Comparison of ENCODE assay signal across 16 cellular contexts in the genomic region with DNA sequence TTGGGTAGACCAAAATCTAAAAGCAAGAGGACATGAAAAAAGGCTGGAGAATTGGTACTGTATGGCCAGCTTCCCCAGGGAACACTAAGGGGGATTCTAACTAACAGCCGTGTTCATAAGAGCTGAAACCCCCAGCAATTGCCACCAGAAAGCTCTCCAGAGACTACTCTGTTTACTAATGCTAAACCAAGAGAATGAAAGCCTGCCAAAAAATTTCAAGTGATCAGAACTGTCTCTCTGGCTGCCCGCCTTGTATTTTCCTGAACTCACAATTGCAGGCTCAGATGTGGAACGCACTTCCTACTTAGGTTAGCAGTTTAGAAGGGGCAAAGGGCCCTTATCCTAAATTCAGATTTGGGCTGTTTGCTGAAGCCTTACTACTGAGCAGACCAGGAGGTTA. TPM values are rescaled to one million over a fixed set of nuclear protein-coding genes. Genes with fewer than 3 reads are reported as not detected.
DNase-seq lines count a peak whose midpoint lies in the region; ATAC-seq and TF ChIP-seq lines count a peak whose summit lies in the region.
"Had no signal": no experiment of that assay in that cellular context is flagged by ENCODE, and none has a peak within 500 bp of the region (broad histone marks: within the 10 kb centered on the region; RNA-seq: fewer than 3 reads in every experiment).

No MANE protein-coding gene starts in this region.

- intact Hi-C loops in ascending aorta (cut with DNase I): loop anchor here (2.0 kb wide), 1 partner anchor 16 kb away; no protein-coding TSS in a partner anchor
- intact Hi-C loops in naive thymus-derived CD4-positive, alpha-beta T cell (cut with micrococcal nuclease): no loop called here

- H3K4me1 ChIP-seq in ascending aorta (peaks cover 18 to 55% of the 10 kb centered on the region in 2 donors), smooth muscle cell (ENCODE audit: low read depth) (peaks cover 32% of the 10 kb centered on the region)
- no peaks in the 10 kb centered on the region for H3K4me1 ChIP-seq in naive thymus-derived CD4-positive, alpha-beta T cell (ENCODE audit: control insufficient read depth in 2 of 2, insufficient read depth in 2 of 2, low read length in 2 of 2)
- H3K4me1 ChIP-seq: spleen had no signal

- H3K4me1 Mint-ChIP-seq in naive thymus-derived CD8-positive, alpha-beta T cell: no peaks in the 10 kb centered on the region
- no peaks in the 10 kb centered on the region for H3K4me1 Mint-ChIP-seq in naive thymus-derived CD4-positive, alpha-beta T cell

- peaks cover 26% of the 10 kb centered on the region for H3F3A ChIP-seq in smooth muscle cell (ENCODE audit: low read depth)

- peaks cover 0 to 9% (median 2%) of the 10 kb centered on the region in 9 donors for H3K9me3 Mint-ChIP-seq in naive thymus-derived CD8-positive, alpha-beta T cell
- peaks cover 0 to 7% (median 2%) of the 10 kb centered on the region in 11 donors for H3K9me3 Mint-ChIP-seq in naive thymus-derived CD4-positive, alpha-beta T cell

- POLR2A ChIA-PET in naive thymus-derived CD8-positive, alpha-beta T cell (lab: Charles Lee): no interaction called here
- POLR2A ChIA-PET in naive thymus-derived CD4-positive, alpha-beta T cell (lab: Charles Lee): no interaction called here

- H3K27me3 Mint-ChIP-seq in naive thymus-derived CD8-positive, alpha-beta T cell: peaks cover 1 to 11% (median 4%) of the 10 kb centered on the region in 5 donors
- H3K27me3 Mint-ChIP-seq in naive thymus-derived CD4-positive, alpha-beta T cell: peaks cover 0 to 21% (median 3%) of the 10 kb centered on the region in 5 donors

- CTCF ChIA-PET in naive thymus-derived CD4-positive, alpha-beta T cell (lab: Charles Lee): no interaction called here

- H3K4me3 ChIP-seq in ascending aorta (peak overlapping the region; percentile 25 to 50), smooth muscle cell (no peak overlapping the region)
- H3K4me3 ChIP-seq in naive thymus-derived CD4-positive, alpha-beta T cell (ENCODE audit: low read length): no peak overlapping the region
- H3K4me3 ChIP-seq: spleen, transverse colon had no signal

- H3K9me3 ChIP-seq in ascending aorta (no peaks in the 10 kb centered on the region), smooth muscle cell (replicated peaks; ENCODE audit: low read depth) (no peaks in the 10 kb centered on the region)
- no peaks in the 10 kb centered on the region for H3K9me3 ChIP-seq in naive thymus-derived CD4-positive, alpha-beta T cell (ENCODE audit: control insufficient read depth in 2 of 3, low read length in 3 of 3)
- H3K9me3 ChIP-seq: SK-N-SH, transverse colon had no signal

- peak overlapping the region; percentile 75 to 93 for H3K27ac ChIP-seq in ascending aorta
- H3K27ac ChIP-seq in smooth muscle cell (ENCODE audit: low read depth): peak overlapping the region; percentile 25
- no peak overlapping the region for H3K27ac ChIP-seq in naive thymus-derived CD4-positive, alpha-beta T cell (ENCODE audit: low read depth, low read length)
- H3K27ac ChIP-seq: 22Rv1, spleen had no signal

- H3K4me2 ChIP-seq in smooth muscle cell: peak overlapping the region; percentile 75
- H3K4me2 ChIP-seq: SK-N-SH had no signal

- peaks cover 0 to under 1% of the 10 kb centered on the region in 2 donors for H3K36me3 ChIP-seq in ascending aorta
- peaks cover 5% of the 10 kb centered on the region for H3K36me3 ChIP-seq in smooth muscle cell (ENCODE audit: low read depth)
- H3K36me3 ChIP-seq in naive thymus-derived CD4-positive, alpha-beta T cell (ENCODE audit: control insufficient read depth in 2 of 3, insufficient read depth in 3 of 3, low read length in 3 of 3): no peaks in the 10 kb centered on the region
- H3K36me3 ChIP-seq: spleen, transverse colon had no signal

- H3K36me3 Mint-ChIP-seq in naive thymus-derived CD8-positive, alpha-beta T cell: peaks cover 0 to 9% (median 3%) of the 10 kb centered on the region in 3 donors
- H3K36me3 Mint-ChIP-seq in naive thymus-derived CD4-positive, alpha-beta T cell: peaks cover 0 to 8% (median 0%) of the 10 kb centered on the region in 5 donors

- no peak for ATAC-seq in naive thymus-derived CD8-positive, alpha-beta T cell
- no peak for ATAC-seq in naive thymus-derived CD4-positive, alpha-beta T cell
- ATAC-seq in HG03457 (IDR thresholded peaks at IDR 0.05; ENCODE audit: unreplicated experiment): no peak
- ATAC-seq: activated T-cell treated with anti-CD3 and anti-CD28 coated beads, Interleukin-2, amount 50 U/mL, for 4 hours had no signal

- no peak overlapping the region for H3K4me3 Mint-ChIP-seq in naive thymus-derived CD8-positive, alpha-beta T cell
- H3K4me3 Mint-ChIP-seq in naive thymus-derived CD4-positive, alpha-beta T cell: no peak overlapping the region
- H3K4me3 Mint-ChIP-seq: activated T-cell treated with anti-CD3 and anti-CD28 coated beads, Interleukin-2, amount 50 U/mL, for 4 hours had no signal

- no peaks in the 10 kb centered on the region for H3K27me3 ChIP-seq in ascending aorta
- no peaks in the 10 kb centered on the region for H3K27me3 ChIP-seq in smooth muscle cell (ENCODE audit: low read depth)
- H3K27me3 ChIP-seq in naive thymus-derived CD4-positive, alpha-beta T cell (ENCODE audit: control insufficient read depth in 2 of 2, insufficient read depth in 2 of 2, low read length in 2 of 2): no peaks in the 10 kb centered on the region
- H3K27me3 ChIP-seq: transverse colon had no signal

- TF ChIP-seq CTCF in ascending aorta (IDR thresholded peaks at IDR 0.05) (no peak), smooth muscle cell (IDR thresholded peaks at IDR 0.05; ENCODE audit: borderline replicate concordance, insufficient read depth, poor library complexity, severe bottlenecking) (no peak)

- 55% methylated on average over 3 of the region's 3 CpGs for WGBS in smooth muscle cell (ENCODE audit: low lambda C conversion rate)

- no peak overlapping the region for H3K27ac Mint-ChIP-seq in naive thymus-derived CD8-positive, alpha-beta T cell
- H3K27ac Mint-ChIP-seq in naive thymus-derived CD4-positive, alpha-beta T cell: no peak overlapping the region

- no peak overlapping the region for H3K9ac ChIP-seq in smooth muscle cell (ENCODE audit: low read depth)
- H3K9ac ChIP-seq: SK-N-SH had no signal

- peaks cover 83% of the 10 kb centered on the region for H4K20me1 ChIP-seq in smooth muscle cell (ENCODE audit: low read depth)

- DNase-seq in NCI-H1436 (lab: John Stamatoyannopoulos, UW) (peak; percentile 38), NCI-H1436 treated with DMSO at 0.1 percent for 48 hours (lab: John Stamatoyannopoulos, UW) (no peak), ascending aorta (ENCODE audit: low spot score in 2 of 2) (no peak), iris pigment epithelial cell (ENCODE audit: low read depth) (peak; percentile 45), smooth muscle cell (lab: John Stamatoyannopoulos, UW; ENCODE audit: unreplicated experiment) (no peak)
- no peak for DNase-seq in naive thymus-derived CD8-positive, alpha-beta T cell
- no peak for DNase-seq in naive thymus-derived CD4-positive, alpha-beta T cell
- DNase-seq: activated T-cell treated with anti-CD3 and anti-CD28 coated beads, Interleukin-2, amount 50 U/mL, for 4 hours; amniotic stem cell; Karpas-422; NCI-H526 treated with DMSO at 0.1 percent for 48 hours; SK-N-SH; spleen; transverse colon had no signal

- H3K79me2 ChIP-seq in smooth muscle cell (ENCODE audit: low read depth): peaks cover 92% of the 10 kb centered on the region

- H2AFZ ChIP-seq in smooth muscle cell (ENCODE audit: low read depth): no peak overlapping the region

RNA-seq across cellular contexts. Expression of a gene that starts 24.1 kb away (rescaled TPM):
- total RNA-seq in ascending aorta (378 TPM), smooth muscle cell (107 and 146 TPM in 2 replicates)
- 83.0 and 112 TPM in 2 replicates for polyA plus RNA-seq in smooth muscle cell
- total RNA-seq in naive thymus-derived CD8-positive, alpha-beta T cell: 1 to 10 TPM; 1.7 to 2.5 TPM
- polyA plus RNA-seq in naive thymus-derived CD8-positive, alpha-beta T cell: 1 to 10 TPM in 2 of 3 donors, under 1 TPM in 1; 0.56 to 3.1 (median 1.6) TPM
- 1 to 10 TPM in 4 of 5 experiments, under 1 TPM in 1; 0.85 to 10.0 (median 2.0) TPM for total RNA-seq in naive thymus-derived CD4-positive, alpha-beta T cell
- polyA plus RNA-seq in naive thymus-derived CD4-positive, alpha-beta T cell: 1 to 10 TPM; 1.5 to 2.3 TPM

Comparison
In these comparisons a context has a peak if more than half of its experiments do, and no peak if none do; other contexts are left out.
1. DNase-seq: peak in NCI-H1436 (single experiment) and iris pigment epithelial cell (single experiment); none in NCI-H1436 treated with DMSO at 0.1 percent for 48 hours (single experiment), ascending aorta (0 of 2), smooth muscle cell (single experiment), naive thymus-derived CD8-positive, alpha-beta T cell (0 of 10) and naive thymus-derived CD4-positive, alpha-beta T cell (0 of 9).
2. H3K4me3 ChIP-seq: peak in ascending aorta (2 of 2); none in smooth muscle cell (single experiment) and naive thymus-derived CD4-positive, alpha-beta T cell (single experiment).